In the genomic region with DNA sequence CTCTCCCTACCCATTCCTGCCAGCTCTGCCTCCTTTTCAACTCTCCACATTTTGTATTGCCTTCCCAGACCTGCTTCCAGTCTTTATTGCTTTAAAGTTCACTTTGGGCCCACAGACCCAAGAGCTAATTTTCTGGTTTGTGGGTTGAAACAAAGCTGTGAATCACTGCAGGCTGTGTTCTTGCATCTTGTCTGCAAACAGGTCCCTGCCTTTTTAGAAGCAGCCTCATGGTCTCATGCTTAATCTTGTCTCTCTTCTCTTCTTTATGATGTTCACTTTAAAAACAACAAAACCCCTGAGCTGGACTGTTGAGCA, we compare ENCODE assay signal across 1 cellular context.
TF ChIP-seq lines count a peak whose summit lies in the region.

No MANE protein-coding gene starts in this region.

TF ChIP-seq in GM12878, 131 proteins besides CTCF, POLR2A, EP300 and RAD21:
- TF ChIP-seq, protein P1, sequence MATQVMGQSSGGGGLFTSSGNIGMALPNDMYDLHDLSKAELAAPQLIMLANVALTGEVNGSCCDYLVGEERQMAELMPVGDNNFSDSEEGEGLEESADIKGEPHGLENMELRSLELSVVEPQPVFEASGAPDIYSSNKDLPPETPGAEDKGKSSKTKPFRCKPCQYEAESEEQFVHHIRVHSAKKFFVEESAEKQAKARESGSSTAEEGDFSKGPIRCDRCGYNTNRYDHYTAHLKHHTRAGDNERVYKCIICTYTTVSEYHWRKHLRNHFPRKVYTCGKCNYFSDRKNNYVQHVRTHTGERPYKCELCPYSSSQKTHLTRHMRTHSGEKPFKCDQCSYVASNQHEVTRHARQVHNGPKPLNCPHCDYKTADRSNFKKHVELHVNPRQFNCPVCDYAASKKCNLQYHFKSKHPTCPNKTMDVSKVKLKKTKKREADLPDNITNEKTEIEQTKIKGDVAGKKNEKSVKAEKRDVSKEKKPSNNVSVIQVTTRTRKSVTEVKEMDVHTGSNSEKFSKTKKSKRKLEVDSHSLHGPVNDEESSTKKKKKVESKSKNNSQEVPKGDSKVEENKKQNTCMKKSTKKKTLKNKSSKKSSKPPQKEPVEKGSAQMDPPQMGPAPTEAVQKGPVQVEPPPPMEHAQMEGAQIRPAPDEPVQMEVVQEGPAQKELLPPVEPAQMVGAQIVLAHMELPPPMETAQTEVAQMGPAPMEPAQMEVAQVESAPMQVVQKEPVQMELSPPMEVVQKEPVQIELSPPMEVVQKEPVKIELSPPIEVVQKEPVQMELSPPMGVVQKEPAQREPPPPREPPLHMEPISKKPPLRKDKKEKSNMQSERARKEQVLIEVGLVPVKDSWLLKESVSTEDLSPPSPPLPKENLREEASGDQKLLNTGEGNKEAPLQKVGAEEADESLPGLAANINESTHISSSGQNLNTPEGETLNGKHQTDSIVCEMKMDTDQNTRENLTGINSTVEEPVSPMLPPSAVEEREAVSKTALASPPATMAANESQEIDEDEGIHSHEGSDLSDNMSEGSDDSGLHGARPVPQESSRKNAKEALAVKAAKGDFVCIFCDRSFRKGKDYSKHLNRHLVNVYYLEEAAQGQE (IDR thresholded peaks at IDR 0.05; ENCODE audit: low read depth, low read length) = no peak
- peak; percentile 35; the same call in 1 of the 2 replicates for TF ChIP-seq ZBED1 (IDR thresholded peaks at IDR 0.05; ENCODE audit: borderline replicate concordance)
- TF ChIP-seq, protein P2, sequence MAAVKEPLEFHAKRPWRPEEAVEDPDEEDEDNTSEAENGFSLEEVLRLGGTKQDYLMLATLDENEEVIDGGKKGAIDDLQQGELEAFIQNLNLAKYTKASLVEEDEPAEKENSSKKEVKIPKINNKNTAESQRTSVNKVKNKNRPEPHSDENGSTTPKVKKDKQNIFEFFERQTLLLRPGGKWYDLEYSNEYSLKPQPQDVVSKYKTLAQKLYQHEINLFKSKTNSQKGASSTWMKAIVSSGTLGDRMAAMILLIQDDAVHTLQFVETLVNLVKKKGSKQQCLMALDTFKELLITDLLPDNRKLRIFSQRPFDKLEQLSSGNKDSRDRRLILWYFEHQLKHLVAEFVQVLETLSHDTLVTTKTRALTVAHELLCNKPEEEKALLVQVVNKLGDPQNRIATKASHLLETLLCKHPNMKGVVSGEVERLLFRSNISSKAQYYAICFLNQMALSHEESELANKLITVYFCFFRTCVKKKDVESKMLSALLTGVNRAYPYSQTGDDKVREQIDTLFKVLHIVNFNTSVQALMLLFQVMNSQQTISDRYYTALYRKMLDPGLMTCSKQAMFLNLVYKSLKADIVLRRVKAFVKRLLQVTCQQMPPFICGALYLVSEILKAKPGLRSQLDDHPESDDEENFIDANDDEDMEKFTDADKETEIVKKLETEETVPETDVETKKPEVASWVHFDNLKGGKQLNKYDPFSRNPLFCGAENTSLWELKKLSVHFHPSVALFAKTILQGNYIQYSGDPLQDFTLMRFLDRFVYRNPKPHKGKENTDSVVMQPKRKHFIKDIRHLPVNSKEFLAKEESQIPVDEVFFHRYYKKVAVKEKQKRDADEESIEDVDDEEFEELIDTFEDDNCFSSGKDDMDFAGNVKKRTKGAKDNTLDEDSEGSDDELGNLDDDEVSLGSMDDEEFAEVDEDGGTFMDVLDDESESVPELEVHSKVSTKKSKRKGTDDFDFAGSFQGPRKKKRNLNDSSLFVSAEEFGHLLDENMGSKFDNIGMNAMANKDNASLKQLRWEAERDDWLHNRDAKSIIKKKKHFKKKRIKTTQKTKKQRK (IDR thresholded peaks at IDR 0.05; ENCODE audit: low read depth, low read length) = no peak
- TF ChIP-seq POLR2AphosphoS2 (IDR thresholded peaks at IDR 0.05; ENCODE audit: low read depth, low read length) = peak; percentile 32; the same call in 1 of the 2 replicates
- TF ChIP-seq SMAD1 (IDR thresholded peaks at IDR 0.05; ENCODE audit: low read depth, partially characterized antibody) = no peak
- TF ChIP-seq EZH2 (IDR thresholded peaks at IDR 0.05; ENCODE audit: borderline replicate concordance, control insufficient read depth, low read depth, low read length) = no peak
- TF ChIP-seq POLR2AphosphoS5 (IDR thresholded peaks at IDR 0.05; ENCODE audit: low read length) = peak; percentile 22; the same call in 1 of the 2 replicates
- no peak for TF ChIP-seq SRF (IDR thresholded peaks at IDR 0.05; ENCODE audit: low read depth in 2 of 2, low read length in 2 of 2)
- no peak for TF ChIP-seq FOXK2 (IDR thresholded peaks at IDR 0.05)
- TF ChIP-seq CREB1 (IDR thresholded peaks at IDR 0.05; ENCODE audit: low read depth) = 0 out of 2 replicates have a peak, but pooled peaks have one; percentile 0
- TF ChIP-seq YY1 (IDR thresholded peaks at IDR 0.05; ENCODE audit: low read depth, low read length) = no peak
